ENCODE assay signal across 20 cellular contexts in genomic region chr2:62382757-62383156, GRCh38.
A peak's percentile ranks its signal among the peaks of the same experiment; 100 is the strongest.
DNase-seq lines count a peak whose midpoint lies in the region; ATAC-seq, FAIRE-seq and TF ChIP-seq lines count a peak whose summit lies in the region.
"Had no signal": no experiment of that assay in that cellular context is flagged by ENCODE, and none has a peak within 500 bp of the region (broad histone marks: within the 10 kb centered on the region; RNA-seq: fewer than 3 reads in every experiment).

No MANE protein-coding gene starts in this region.

- H3K4me2 ChIP-seq in astrocyte (ENCODE audit: low read length) (no peak overlapping the region), mesenchymal stem cell (ENCODE audit: low read length, poor library complexity, severe bottlenecking) (no peak overlapping the region)

- H3K14ac ChIP-seq in mesenchymal stem cell (ENCODE audit: low read length in 2 of 2), result no peak overlapping the region

- no peak overlapping the region for H3K18ac ChIP-seq in mesenchymal stem cell (ENCODE audit: low read depth in 1 of 2, low read length in 2 of 2)

- H2BK5ac ChIP-seq in mesenchymal stem cell (ENCODE audit: low read depth, low read length, poor library complexity, severe bottlenecking), result no peak overlapping the region

- H3K79me2 ChIP-seq in astrocyte (ENCODE audit: insufficient read depth, low read length), result no peaks in the 10 kb centered on the region

- H3K4me3 ChIP-seq in astrocyte (ENCODE audit: insufficient read depth, low read depth, low read length) (no peak overlapping the region), mesenchymal stem cell (ENCODE audit: insufficient read depth in 1 of 2, low read depth in 1 of 2, low read length in 2 of 2) (no peak overlapping the region)
- H3K4me3 ChIP-seq: HAP-1, skin epidermis, tibial artery had no signal

- H3K23ac ChIP-seq in mesenchymal stem cell (ENCODE audit: low read length in 2 of 2), result no peak overlapping the region

- no peak overlapping the region for H2AFZ ChIP-seq in astrocyte (ENCODE audit: low read depth, low read length)
- no peak overlapping the region for H2AFZ ChIP-seq in mesenchymal stem cell (ENCODE audit: low read depth, low read length)

- H4K20me1 ChIP-seq in astrocyte (ENCODE audit: insufficient read depth, low read length), result no peaks in the 10 kb centered on the region

- no peak overlapping the region for H2AK5ac ChIP-seq in mesenchymal stem cell (ENCODE audit: low read length, severe bottlenecking)

- peaks cover 5% of the 10 kb centered on the region for H3K27me3 Mint-ChIP-seq in HFFc6 (ENCODE audit: insufficient read depth)
- H3K27me3 Mint-ChIP-seq in astrocyte (ENCODE audit: low read depth, unreplicated experiment), result no peaks in the 10 kb centered on the region
- H3K27me3 Mint-ChIP-seq: dendritic cell treated with granulocyte-macrophage colony-stimulating factor and Interleukin-4, amounts not matched to agents 40 ng/mL and 50 ng/mL, for 4 days had no signal

- H2BK15ac ChIP-seq in mesenchymal stem cell (ENCODE audit: low read depth, poor library complexity, severe bottlenecking), result no peak overlapping the region

- H4K8ac ChIP-seq in mesenchymal stem cell (ENCODE audit: low read length), result no peak overlapping the region

- 93% methylated on average over 2 of the region's 2 CpGs for WGBS in mesenchymal stem cell

- H3K4ac ChIP-seq in mesenchymal stem cell (ENCODE audit: low read depth in 1 of 2, low read length in 2 of 2), result no peak overlapping the region

- no peak overlapping the region for H4K91ac ChIP-seq in mesenchymal stem cell (ENCODE audit: low read length)

- no peak for ATAC-seq in HG02938 (IDR thresholded peaks at IDR 0.05; ENCODE audit: unreplicated experiment)
- ATAC-seq: stimulated activated effector memory CD8-positive, alpha-beta T cell treated with anti-CD3 and anti-CD28 coated beads, Interleukin-12 subunit alpha, Interleukin-12 subunit beta, amount 100 ng/mL, for 72 hours; T-cell had no signal

- no peaks in the 10 kb centered on the region for H3K79me1 ChIP-seq in mesenchymal stem cell (replicated peaks; ENCODE audit: low read length, poor library complexity, severe bottlenecking)

- H3K9me3 Mint-ChIP-seq in HFFc6, result 0 out of 2 replicates have a peak, but pooled peaks cover 4% of the 10 kb centered on the region
- H3K9me3 Mint-ChIP-seq in astrocyte (ENCODE audit: unreplicated experiment), result no peaks in the 10 kb centered on the region
- H3K9me3 Mint-ChIP-seq: dendritic cell treated with granulocyte-macrophage colony-stimulating factor and Interleukin-4, amounts not matched to agents 40 ng/mL and 50 ng/mL, for 4 days had no signal

- no peak for FAIRE-seq in astrocyte (lab: Jason Lieb, UNC)

- H3K9me3 ChIP-seq in astrocyte (ENCODE audit: insufficient read depth, low read depth, low read length) (no peaks in the 10 kb centered on the region), mesenchymal stem cell (ENCODE audit: control insufficient read depth, low read length) (peaks cover 10% of the 10 kb centered on the region)
- H3K9me3 ChIP-seq: HAP-1, tibial artery had no signal

- H3K36me3 ChIP-seq in astrocyte (ENCODE audit: insufficient read depth, low read length), result no peaks in the 10 kb centered on the region
- no peaks in the 10 kb centered on the region for H3K36me3 ChIP-seq in mesenchymal stem cell (ENCODE audit: control insufficient read depth in 1 of 2, insufficient read depth in 2 of 2, low read depth in 1 of 2, low read length in 2 of 2)
- H3K36me3 ChIP-seq: HAP-1, tibial artery had no signal

- H3K9ac ChIP-seq in astrocyte (ENCODE audit: low read length), result no peak overlapping the region
- H3K9ac ChIP-seq in mesenchymal stem cell (ENCODE audit: low read length), result no peak overlapping the region

- H3K27me3 ChIP-seq in astrocyte (ENCODE audit: insufficient read depth, low read length), result no peaks in the 10 kb centered on the region
- no peaks in the 10 kb centered on the region for H3K27me3 ChIP-seq in mesenchymal stem cell (ENCODE audit: control insufficient read depth in 1 of 2, insufficient read depth in 1 of 2, low read length in 2 of 2)
- H3K27me3 ChIP-seq: tibial artery had no signal

- peak; percentile 7 for DNase-seq in DMS153 (lab: John Stamatoyannopoulos, UW)
- DNase-seq in DMS153 treated with DMSO at 0.1 percent for 48 hours (lab: John Stamatoyannopoulos, UW; ENCODE audit: unreplicated experiment), result no peak
- peak; percentile 3 for DNase-seq in HFFc6
- peak; percentile 82 for DNase-seq in astrocyte (ENCODE audit: low read depth)
- DNase-seq in mesenchymal stem cell, result peak; percentile 25
- no peak for DNase-seq in stimulated activated CD4-positive, alpha-beta T cell treated with anti-CD3 and anti-CD28 coated beads, Interleukin-2, amount 100 ng/mL, for 48 hours
- no peak for DNase-seq in germinal center (ENCODE audit: low spot score)
- DNase-seq: activated B cell treated with CpG ODN at 0.5 μM for 24 hours; activated effector memory CD4-positive, alpha-beta T cell treated with anti-CD3 and anti-CD28 coated beads, Interleukin-2, amount 50 U/mL, for 16 hours; C1 segment of cervical spinal cord; MV-4-11; NCI-H446; T-cell; tibial artery had no signal

- no peak overlapping the region for H3K4me3 Mint-ChIP-seq in HFFc6
- no peak overlapping the region for H3K4me3 Mint-ChIP-seq in astrocyte (ENCODE audit: unreplicated experiment)
- H3K4me3 Mint-ChIP-seq: activated B cell treated with CpG ODN at 0.5 μM for 24 hours; dendritic cell treated with granulocyte-macrophage colony-stimulating factor and Interleukin-4, amounts not matched to agents 40 ng/mL and 50 ng/mL, for 4 days; stimulated activated effector memory CD8-positive, alpha-beta T cell treated with anti-CD3 and anti-CD28 coated beads, Interleukin-12 subunit alpha, Interleukin-12 subunit beta, amount 100 ng/mL, for 72 hours; T-cell had no signal

- H3K4me1 ChIP-seq in astrocyte (ENCODE audit: insufficient read depth, low read length) (no peaks in the 10 kb centered on the region), mesenchymal stem cell (ENCODE audit: control insufficient read depth, insufficient read depth, low read depth, low read length) (peaks cover 1% of the 10 kb centered on the region)

- H3K4me1 Mint-ChIP-seq in HFFc6 (ENCODE audit: low read depth), result peaks cover 9% of the 10 kb centered on the region
- H3K4me1 Mint-ChIP-seq in astrocyte (ENCODE audit: low read depth, unreplicated experiment), result peaks cover 12% of the 10 kb centered on the region
- H3K4me1 Mint-ChIP-seq: activated B cell treated with CpG ODN at 0.5 μM for 24 hours, T-cell had no signal

- H3K27ac Mint-ChIP-seq in HFFc6, result no peak overlapping the region
- peak overlapping the region; percentile 5 for H3K27ac Mint-ChIP-seq in astrocyte (ENCODE audit: unreplicated experiment)
- H3K27ac Mint-ChIP-seq: activated B cell treated with CpG ODN at 0.5 μM for 24 hours; dendritic cell treated with granulocyte-macrophage colony-stimulating factor and Interleukin-4, amounts not matched to agents 40 ng/mL and 50 ng/mL, for 4 days; stimulated activated effector memory CD8-positive, alpha-beta T cell treated with anti-CD3 and anti-CD28 coated beads, Interleukin-12 subunit alpha, Interleukin-12 subunit beta, amount 100 ng/mL, for 72 hours; T-cell had no signal

- TF ChIP-seq CTCF in HFFc6 (IDR thresholded peaks at IDR 0.05) (no peak), astrocyte (IDR thresholded peaks at IDR 0.05; ENCODE audit: insufficient read depth, low read depth, low read length) (no peak)

- 0 out of 2 replicates have a peak, but pooled peaks cover 8% of the 10 kb centered on the region for H3K36me3 Mint-ChIP-seq in HFFc6 (ENCODE audit: low read depth)
- H3K36me3 Mint-ChIP-seq in astrocyte (ENCODE audit: low read depth, unreplicated experiment), result no peaks in the 10 kb centered on the region
- H3K36me3 Mint-ChIP-seq: stimulated activated effector memory CD8-positive, alpha-beta T cell treated with anti-CD3 and anti-CD28 coated beads, Interleukin-12 subunit alpha, Interleukin-12 subunit beta, amount 100 ng/mL, for 72 hours; T-cell had no signal

- H3K27ac ChIP-seq in astrocyte (ENCODE audit: low read depth, low read length), result no peak overlapping the region
- peak overlapping the region; percentile 68 for H3K27ac ChIP-seq in mesenchymal stem cell (ENCODE audit: low read length, poor library complexity, severe bottlenecking)
- H3K27ac ChIP-seq: 22Rv1, tibial artery had no signal

- H2BK12ac ChIP-seq in mesenchymal stem cell (ENCODE audit: low read length in 2 of 2), result no peak overlapping the region

- no peak overlapping the region for H2BK120ac ChIP-seq in mesenchymal stem cell (ENCODE audit: low read depth, low read length)

Comparison
In these comparisons a context has a peak if more than half of its experiments do, and no peak if none do; other contexts are left out.
1. DNase-seq: peak in DMS153 (single experiment), HFFc6 (single experiment), astrocyte (single experiment) and mesenchymal stem cell (single experiment); none in DMS153 treated with DMSO at 0.1 percent for 48 hours (single experiment), stimulated activated CD4-positive, alpha-beta T cell treated with anti-CD3 and anti-CD28 coated beads, Interleukin-2, amount 100 ng/mL, for 48 hours (0 of 2) and germinal center (single experiment).